In the genomic region with DNA sequence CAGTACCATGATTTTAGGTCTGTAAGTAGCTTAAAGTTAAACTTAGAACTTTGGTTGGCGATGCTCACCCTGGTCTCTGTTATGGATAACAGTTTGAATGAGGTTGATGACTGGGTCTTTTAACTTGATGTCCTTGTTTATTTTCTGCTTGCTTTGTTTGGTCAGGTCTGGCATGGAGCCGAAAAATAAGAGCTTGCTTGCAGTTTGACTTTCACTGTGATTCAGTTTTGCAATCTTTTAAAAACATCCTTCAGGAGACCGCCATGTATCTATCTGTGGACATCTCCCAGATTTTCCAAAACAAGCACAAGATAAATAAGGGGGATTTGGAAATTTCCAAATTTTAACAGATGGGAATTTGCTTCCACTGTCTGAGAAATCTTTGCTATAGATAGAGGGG, we compare ENCODE assay signal across 18 cellular contexts.
A peak's percentile ranks its signal among the peaks of the same experiment; 100 is the strongest.
DNase-seq lines count a peak whose midpoint lies in the region; ATAC-seq and TF ChIP-seq lines count a peak whose summit lies in the region.
"Had no signal": no experiment of that assay in that cellular context is flagged by ENCODE, and none has a peak within 500 bp of the region (broad histone marks: within the 10 kb centered on the region; RNA-seq: fewer than 3 reads in every experiment).

No MANE protein-coding gene starts in this region.

- WGBS in esophagus, 2 donors = 70% methylated on average over 3 of the region's 3 CpGs
- WGBS in mesodermal cell (ENCODE audit: insufficient coverage in 2 of 2), 2 experiments = 94 to 100% methylated on average over 2 of the region's 3 CpGs
- WGBS in upper lobe of left lung, 2 donors = 41 to 60% methylated on average over 3 of the region's 3 CpGs

- H3K9me3 ChIP-seq in esophagus (ENCODE audit: control insufficient read depth in 2 of 2, insufficient read depth in 1 of 2, low read depth in 1 of 2, low read length in 1 of 2) = no peaks in the 10 kb centered on the region
- H3K9me3 ChIP-seq in mesodermal cell (ENCODE audit: control insufficient read depth, low read length) = no peaks in the 10 kb centered on the region
- no peaks in the 10 kb centered on the region for H3K9me3 ChIP-seq in upper lobe of left lung
- H3K9me3 ChIP-seq: adrenal gland had no signal

- DNase-seq in NCI-H748 (lab: John Stamatoyannopoulos, UW; ENCODE audit: unreplicated experiment) (peak; percentile 31), NCI-H748 treated with DMSO at 0.1 percent for 48 hours (lab: John Stamatoyannopoulos, UW) (no peak), upper lobe of left lung (no peak), putamen (ENCODE audit: low spot score) (no peak)
- DNase-seq in activated CD8-positive, alpha-beta memory T cell treated with anti-CD3 and anti-CD28 coated beads, Interleukin-2, amount 50 U/mL, for 4 hours = no peak
- DNase-seq: activated CD4-positive, alpha-beta T cell treated with anti-CD3 and anti-CD28 coated beads, Interleukin-2, amount 10 ng/mL, durations not matched to agents 24 days and 14 days; activated T-cell treated with anti-CD3 and anti-CD28 coated beads, Interleukin-2, amount 50 U/mL, for 4 hours; Calu3; H9; Karpas-422; NCI-H2081; NK-92 treated with Interleukin-12 subunit alpha and Interleukin-12 subunit beta, amount 100 ng/mL, for 24 hours; SIG-M5; T-helper 9 cell had no signal

- H3K27me3 ChIP-seq in esophagus (ENCODE audit: control insufficient read depth in 1 of 2, insufficient read depth in 2 of 2, low read length in 2 of 2) (no peaks in the 10 kb centered on the region), upper lobe of left lung (no peaks in the 10 kb centered on the region)
- H3K27me3 ChIP-seq: adrenal gland had no signal

- TF ChIP-seq EP300 in upper lobe of left lung (IDR thresholded peaks at IDR 0.05) = no peak

- peak overlapping the region; percentile 33 to 44 for H3K27ac ChIP-seq in esophagus (ENCODE audit: low read depth in 2 of 2, low read length in 1 of 2)
- H3K27ac ChIP-seq in mesodermal cell (ENCODE audit: low read depth, low read length, severe bottlenecking) = peak overlapping the region; percentile 42
- peak overlapping the region in 3 of 4 donors; percentile 6 to 44 (median 44) for H3K27ac ChIP-seq in upper lobe of left lung

- ATAC-seq in upper lobe of left lung (ENCODE audit: low FRiP score in 2 of 2) = no peak
- ATAC-seq in HG03025 (IDR thresholded peaks at IDR 0.05; ENCODE audit: low FRiP score, unreplicated experiment) = no peak
- ATAC-seq: activated T-cell treated with anti-CD3 and anti-CD28 coated beads, Interleukin-2, amount 50 U/mL, for 4 hours had no signal

- no peak for TF ChIP-seq POLR2A in upper lobe of left lung (IDR thresholded peaks at IDR 0.05)

- H3K4me3 ChIP-seq in esophagus (ENCODE audit: low read depth in 1 of 2, low read length in 2 of 2) = no peak overlapping the region
- no peak overlapping the region for H3K4me3 ChIP-seq in mesodermal cell (ENCODE audit: extremely low read depth, insufficient read depth, low read length, poor library complexity, severe bottlenecking)
- H3K4me3 ChIP-seq in upper lobe of left lung = no peak overlapping the region
- H3K4me3 ChIP-seq: adrenal gland had no signal

- H3K4me1 ChIP-seq in esophagus (ENCODE audit: control insufficient read depth in 2 of 2, insufficient read depth in 2 of 2, low read length in 1 of 2) (no peaks in the 10 kb centered on the region), mesodermal cell (ENCODE audit: control insufficient read depth, insufficient read depth, low read length, poor library complexity, severe bottlenecking) (peaks cover 8% of the 10 kb centered on the region), upper lobe of left lung (peaks cover 0 to 10% (median 5%) of the 10 kb centered on the region in 4 donors)
- H3K4me1 ChIP-seq: adrenal gland had no signal

- TF ChIP-seq CTCF in upper lobe of left lung (IDR thresholded peaks at IDR 0.05) = no peak

- H3K36me3 ChIP-seq in esophagus (ENCODE audit: control insufficient read depth in 2 of 2, insufficient read depth in 2 of 2, low read length in 1 of 2) (no peaks in the 10 kb centered on the region), mesodermal cell (ENCODE audit: control insufficient read depth, insufficient read depth, low read length) (peaks cover 4% of the 10 kb centered on the region), upper lobe of left lung (no peaks in the 10 kb centered on the region)
- H3K36me3 ChIP-seq: adrenal gland had no signal
